Comparison of ENCODE assay signal across 1 cellular context in the genomic region with DNA sequence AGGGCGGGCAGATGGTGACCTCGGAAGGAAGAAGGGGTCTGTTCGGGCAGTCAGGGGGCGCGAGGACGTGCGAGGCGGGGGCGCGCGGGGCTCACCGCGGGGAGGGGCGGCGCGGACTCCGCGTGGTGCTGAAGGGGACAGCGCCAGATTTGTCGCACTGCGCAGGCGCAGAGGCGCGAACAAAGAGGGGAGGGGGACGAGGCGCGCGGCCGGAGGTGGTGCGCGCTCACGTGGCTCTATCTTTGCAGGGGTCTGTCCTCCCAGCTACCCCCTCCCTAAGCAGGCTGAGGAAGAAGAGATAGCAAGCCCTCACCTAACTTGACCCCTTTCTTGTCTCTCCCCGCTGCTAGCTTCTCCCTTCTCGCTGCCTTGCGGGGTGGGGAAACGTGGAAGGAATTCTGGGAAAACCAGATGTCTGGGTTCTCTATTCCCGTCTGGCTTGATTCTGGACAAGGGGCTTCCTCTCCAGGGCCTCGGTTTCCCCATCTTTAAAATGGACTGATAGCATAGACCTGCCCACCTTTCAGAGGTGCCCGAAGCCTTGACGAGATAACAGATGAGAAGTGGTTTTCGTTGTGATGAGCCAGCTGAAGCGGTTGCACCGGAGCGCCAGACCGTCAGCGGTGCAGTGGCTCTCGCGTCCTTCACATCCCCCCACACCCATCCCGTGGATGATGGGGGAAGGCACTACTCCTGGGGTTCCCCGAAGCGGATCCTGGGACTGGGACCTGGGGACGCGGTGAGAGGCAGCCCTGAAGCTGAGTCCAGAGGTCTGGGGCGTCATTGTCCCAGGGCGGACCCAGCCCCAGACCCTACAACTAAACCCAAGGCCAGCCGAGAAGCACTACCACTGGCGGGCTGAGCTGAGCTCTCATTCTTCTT.
TF ChIP-seq lines count a peak whose summit lies in the region.

No MANE protein-coding gene starts in this region.

TF ChIP-seq in SK-N-SH, 30 proteins besides CTCF, POLR2A, EP300 and RAD21 (continued from another document):
- TF ChIP-seq FOXJ3 (CRISPR knock-in tag; IDR thresholded peaks at IDR 0.05) = no peak
- TF ChIP-seq NRF1 (IDR thresholded peaks at IDR 0.05; ENCODE audit: low read depth, low read length) = peak; percentile 83
- TF ChIP-seq POLR2AphosphoS5 (IDR thresholded peaks at IDR 0.05; ENCODE audit: low read depth, low read length) = no peak
- TF ChIP-seq SIN3A (IDR thresholded peaks at IDR 0.05; ENCODE audit: borderline replicate concordance, low read depth, low read length) = no peak
- TF ChIP-seq, protein P1, sequence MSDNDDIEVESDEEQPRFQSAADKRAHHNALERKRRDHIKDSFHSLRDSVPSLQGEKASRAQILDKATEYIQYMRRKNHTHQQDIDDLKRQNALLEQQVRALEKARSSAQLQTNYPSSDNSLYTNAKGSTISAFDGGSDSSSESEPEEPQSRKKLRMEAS (IDR thresholded peaks at IDR 0.05; ENCODE audit: low read depth) = no peak
- no peak for TF ChIP-seq GABPA (IDR thresholded peaks at IDR 0.05; ENCODE audit: low read depth)
TF ChIP-seq in SK-N-SH: peak in this region for 3.
